ENCODE assay signal across 8 cellular contexts in the genomic region with DNA sequence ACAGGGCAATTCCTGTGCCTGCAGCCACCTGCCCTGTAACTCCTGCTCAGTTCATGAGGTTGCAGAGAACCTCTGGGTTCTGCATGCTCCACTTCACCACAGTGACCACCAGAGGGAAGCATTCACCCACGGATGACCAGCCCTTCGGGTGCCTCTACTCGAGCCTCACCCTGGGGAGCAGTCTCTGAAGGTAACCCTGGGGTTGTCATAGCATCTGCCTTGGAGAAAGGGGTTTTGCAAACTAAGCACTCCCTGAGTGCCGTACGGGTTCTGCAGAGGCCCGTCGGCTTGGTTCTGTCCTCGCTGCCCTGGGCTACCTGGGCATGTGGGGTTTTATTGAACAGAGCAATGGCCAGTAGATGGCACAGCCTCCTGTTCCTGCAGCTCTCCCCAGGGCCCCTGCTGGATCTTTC. TPM values are rescaled to one million over a fixed set of nuclear protein-coding genes. Genes with fewer than 3 reads are reported as not detected.
DNase-seq lines count a peak whose midpoint lies in the region; ATAC-seq and TF ChIP-seq lines count a peak whose summit lies in the region.

No MANE protein-coding gene starts in this region.

- H3K27me3 ChIP-seq in adrenal gland = no peaks in the 10 kb centered on the region

- TF ChIP-seq CTCF in adrenal gland (IDR thresholded peaks at IDR 0.05) = peak; percentile 34 to 66 (median 54)

- TF ChIP-seq POLR2A in adrenal gland (IDR thresholded peaks at IDR 0.05) = no peak

- H3K36me3 ChIP-seq in adrenal gland (replicated peaks in 1 of 2) = no peaks in the 10 kb centered on the region

- H3K4me1 ChIP-seq in adrenal gland (replicated peaks in 1 of 2) = no peaks in the 10 kb centered on the region

- peak; percentile 81 for ATAC-seq in GM21390 (IDR thresholded peaks at IDR 0.05; ENCODE audit: unreplicated experiment)

- H3K4me3 ChIP-seq in adrenal gland = no peak overlapping the region

- 0 to 44% (median 31%) methylated on average over 1 to 8 of the region's 8 CpGs for WGBS in adrenal gland, 4 donors

- DNase-seq in COR-L47 (lab: John Stamatoyannopoulos, UW) = peak; percentile 45
- DNase-seq in LoVo (ENCODE audit: low spot score) = peak; percentile 28
- DNase-seq in T follicular helper cell (ENCODE audit: low read depth) = peak; percentile 56
- DNase-seq in adrenal gland = peak; percentile 38 to 62 (median 53)
- peak; percentile 40 for DNase-seq in hepatic stellate cell (ENCODE audit: low spot score)
- peak; percentile 43 for DNase-seq in stimulated activated CD4-positive, alpha-beta T cell treated with anti-CD3 and anti-CD28 coated beads, Interleukin-12 subunit alpha, Interleukin-12 subunit beta, amount 100 ng/mL, for 4 hours
- DNase-seq in OCI-M2 (lab: John Stamatoyannopoulos, UW; ENCODE audit: unreplicated experiment) = no peak

- H3K9me3 ChIP-seq in adrenal gland (replicated peaks in 1 of 3) = no peaks in the 10 kb centered on the region

- H3K27ac ChIP-seq in adrenal gland = no peak overlapping the region

- intact Hi-C loops in adrenal gland (cut with DNase I) = no loop called here

RNA-seq across cellular contexts. Expression of a gene that starts 10.2 kb away (rescaled TPM):
- total RNA-seq in adrenal gland = 1 to 10 TPM in 4 of 8 donors, under 1 TPM in 2, not detected in 2; 0.35 to 6.9 (median 2.0) TPM
- polyA plus RNA-seq in adrenal gland = under 1 TPM in 2 of 3 donors, not detected in 1; 0.44 to 0.47 TPM
